1 cellular context compared by ENCODE assay signal in genomic region chr9:125706661-125707539, GRCh38.
TF ChIP-seq lines count a peak whose summit lies in the region.

Gene MAPKAP1 (minus strand): TSS chr9:125707208. CDS start chr9:125672574, 34,634 bp downstream.

TF ChIP-seq in WTC11, 78 proteins besides CTCF, POLR2A, EP300 and RAD21 (continued from another document):
- TF ChIP-seq ZNF317 (CRISPR knock-in tag; IDR thresholded peaks at IDR 0.05; ENCODE audit: borderline replicate concordance, low read depth) = 0 out of 2 replicates have a peak, but pooled peaks have one; percentile 8
- TF ChIP-seq JAZF1 (CRISPR knock-in tag; IDR thresholded peaks at IDR 0.05) = no peak
- no peak for TF ChIP-seq ERG (CRISPR knock-in tag; IDR thresholded peaks at IDR 0.05)
- peak; percentile 69; the same call in 1 of the 2 replicates for TF ChIP-seq MAX (CRISPR knock-in tag; IDR thresholded peaks at IDR 0.05)
- TF ChIP-seq FOXJ3 (CRISPR knock-in tag; IDR thresholded peaks at IDR 0.05; ENCODE audit: borderline replicate concordance) = no peak
- no peak for TF ChIP-seq MLX (CRISPR knock-in tag; IDR thresholded peaks at IDR 0.05)
- TF ChIP-seq FOXP4 (CRISPR knock-in tag; IDR thresholded peaks at IDR 0.05) = peak; percentile 80
- no peak for TF ChIP-seq ZNF671 (CRISPR knock-in tag; IDR thresholded peaks at IDR 0.05)
- TF ChIP-seq ZNF219 (CRISPR knock-in tag; IDR thresholded peaks at IDR 0.05; ENCODE audit: borderline replicate concordance) = no peak
- TF ChIP-seq PRRX2 (CRISPR knock-in tag; IDR thresholded peaks at IDR 0.05) = no peak
- no peak for TF ChIP-seq ZMAT4 (CRISPR knock-in tag; IDR thresholded peaks at IDR 0.05)
- TF ChIP-seq RORB (CRISPR knock-in tag; IDR thresholded peaks at IDR 0.05) = no peak
- TF ChIP-seq ZNF396 (CRISPR knock-in tag; IDR thresholded peaks at IDR 0.05; ENCODE audit: borderline replicate concordance) = no peak
- no peak for TF ChIP-seq SOX15 (CRISPR knock-in tag; IDR thresholded peaks at IDR 0.05)
- no peak for TF ChIP-seq ATF1 (CRISPR knock-in tag; IDR thresholded peaks at IDR 0.05)
- TF ChIP-seq ZNF232 (CRISPR knock-in tag; IDR thresholded peaks at IDR 0.05) = no peak
- no peak for TF ChIP-seq HMGA2 (CRISPR knock-in tag; IDR thresholded peaks at IDR 0.05)
- peak; percentile 80 for TF ChIP-seq FOXK1 (CRISPR knock-in tag; IDR thresholded peaks at IDR 0.05)
- TF ChIP-seq HMGXB4 (CRISPR knock-in tag; IDR thresholded peaks at IDR 0.05) = peak; percentile 82; the same call in 1 of the 2 replicates
- no peak for TF ChIP-seq TP53 (CRISPR knock-in tag; IDR thresholded peaks at IDR 0.05)
- no peak for TF ChIP-seq NR1H2 (CRISPR knock-in tag; IDR thresholded peaks at IDR 0.05)
- no peak for TF ChIP-seq ATF2 (CRISPR knock-in tag; IDR thresholded peaks at IDR 0.05; ENCODE audit: borderline replicate concordance, low read depth)
- TF ChIP-seq EMX1 (CRISPR knock-in tag; IDR thresholded peaks at IDR 0.05) = no peak
- TF ChIP-seq NFYB (CRISPR knock-in tag; conservative IDR thresholded peaks at IDR 0.05; ENCODE audit: low read depth) = no peak
- TF ChIP-seq IRF2 (CRISPR knock-in tag; IDR thresholded peaks at IDR 0.05; ENCODE audit: borderline replicate concordance, low read depth) = no peak
- no peak for TF ChIP-seq E2F1 (CRISPR knock-in tag; IDR thresholded peaks at IDR 0.05)
- TF ChIP-seq RELA (CRISPR knock-in tag; IDR thresholded peaks at IDR 0.05; ENCODE audit: borderline replicate concordance) = no peak
- no peak for TF ChIP-seq NFATC4 (CRISPR knock-in tag; IDR thresholded peaks at IDR 0.05)
- TF ChIP-seq TEAD4 (CRISPR knock-in tag; IDR thresholded peaks at IDR 0.05) = no peak
- TF ChIP-seq ETV6 (CRISPR knock-in tag; IDR thresholded peaks at IDR 0.05) = peak; percentile 70; the same call in 1 of the 2 replicates
- no peak for TF ChIP-seq USF1 (CRISPR knock-in tag; IDR thresholded peaks at IDR 0.05)
- peak; percentile 78; the same call in 1 of the 2 replicates for TF ChIP-seq KAT7 (CRISPR knock-in tag; IDR thresholded peaks at IDR 0.05; ENCODE audit: borderline replicate concordance)
- TF ChIP-seq ELF4 (CRISPR knock-in tag; IDR thresholded peaks at IDR 0.05; ENCODE audit: low read depth) = no peak
- no peak for TF ChIP-seq CDX4 (CRISPR knock-in tag; IDR thresholded peaks at IDR 0.05; ENCODE audit: borderline replicate concordance)
- TF ChIP-seq E2F5 (CRISPR knock-in tag; IDR thresholded peaks at IDR 0.05) = 0 out of 2 replicates have a peak, but pooled peaks have one; percentile 63
- TF ChIP-seq IRF1 (CRISPR knock-in tag; IDR thresholded peaks at IDR 0.05) = peak; percentile 51; the same call in 1 of the 2 replicates
- no peak for TF ChIP-seq ZNF138 (CRISPR knock-in tag; conservative IDR thresholded peaks at IDR 0.05)
- TF ChIP-seq TCF7 (CRISPR knock-in tag; IDR thresholded peaks at IDR 0.05; ENCODE audit: low read depth) = no peak
- TF ChIP-seq ZNF263 (CRISPR knock-in tag; IDR thresholded peaks at IDR 0.05; ENCODE audit: low read depth) = no peak
- TF ChIP-seq SP1 (CRISPR knock-in tag; conservative IDR thresholded peaks at IDR 0.05) = peak; percentile 65; the same call in 1 of the 2 replicates
- peak; percentile 57 for TF ChIP-seq GABPB1 (CRISPR knock-in tag; IDR thresholded peaks at IDR 0.05)
- no peak for TF ChIP-seq ZNF425 (CRISPR knock-in tag; conservative IDR thresholded peaks at IDR 0.05)
TF ChIP-seq in WTC11: peak in this region for 20.
